In the genomic region with DNA sequence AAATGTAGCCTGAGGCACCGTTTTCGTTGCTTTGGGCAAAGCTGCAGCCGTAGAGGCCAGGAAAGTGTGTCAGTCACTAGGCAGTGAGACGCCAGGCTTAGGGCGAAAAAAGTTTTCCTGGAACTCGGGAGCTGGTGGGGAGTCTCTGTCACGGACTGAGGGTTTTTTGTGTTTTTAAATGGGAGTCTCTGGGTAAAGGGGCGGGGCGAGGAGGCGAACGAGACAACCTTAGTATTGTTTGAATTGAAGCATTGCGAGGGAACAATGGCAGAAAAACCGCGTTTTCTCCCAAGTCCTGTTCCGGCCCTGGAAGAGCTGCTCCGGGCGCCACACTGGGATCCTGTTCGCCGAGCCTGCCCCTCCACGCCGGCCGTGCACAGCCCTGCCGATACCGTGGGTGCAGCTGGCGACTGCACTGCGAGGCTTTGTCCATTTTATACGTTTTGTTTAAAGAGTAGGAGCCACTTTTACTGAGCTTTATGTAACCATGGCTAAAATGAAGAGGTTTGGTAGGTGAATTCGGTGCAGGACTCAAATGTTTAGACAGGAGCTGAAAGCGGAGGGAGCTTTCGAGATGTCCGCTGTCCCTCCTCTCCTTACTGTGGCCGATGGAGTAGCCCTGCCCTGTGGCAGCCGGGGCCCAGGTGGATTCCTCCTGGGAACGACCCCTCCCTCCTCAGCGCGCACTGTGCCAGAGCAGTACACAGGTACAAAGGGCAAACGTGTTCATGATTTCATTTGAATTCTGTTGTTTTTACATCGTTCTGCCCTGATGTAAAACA, we compare ENCODE assay signal across 8 cellular contexts. TPM values are rescaled to one million over a fixed set of nuclear protein-coding genes. Genes with fewer than 3 reads are reported as not detected.
DNase-seq lines count a peak whose midpoint lies in the region; ATAC-seq, FAIRE-seq and TF ChIP-seq lines count a peak whose summit lies in the region.

No MANE protein-coding gene starts in this region.

- no peak for ATAC-seq in HG03457 (IDR thresholded peaks at IDR 0.05; ENCODE audit: unreplicated experiment)
- ATAC-seq in naive thymus-derived CD4-positive, alpha-beta T cell = no peak
- ATAC-seq in HG03175 (IDR thresholded peaks at IDR 0.05; ENCODE audit: unreplicated experiment) = no peak

- peaks cover 53% of the 10 kb centered on the region for H3K36me3 Mint-ChIP-seq in astrocyte (ENCODE audit: low read depth, unreplicated experiment)
- no peaks in the 10 kb centered on the region for H3K36me3 Mint-ChIP-seq in naive thymus-derived CD4-positive, alpha-beta T cell

- DNase-seq in HT-29 (ENCODE audit: low spot score) (peak; percentile 57), astrocyte (ENCODE audit: low read depth) (peak; percentile 59), NCI-H2029 treated with DMSO at 0.1 percent for 48 hours (lab: John Stamatoyannopoulos, UW) (no peak)
- DNase-seq in naive thymus-derived CD4-positive, alpha-beta T cell = no peak

- POLR2A ChIA-PET in naive thymus-derived CD4-positive, alpha-beta T cell (lab: Charles Lee) = no interaction called here

- H3K9me3 ChIP-seq in astrocyte (ENCODE audit: insufficient read depth, low read depth, low read length) (no peaks in the 10 kb centered on the region), iPS-18a (ENCODE audit: control insufficient read depth, low read depth, low read length) (no peaks in the 10 kb centered on the region)
- H3K9me3 ChIP-seq in naive thymus-derived CD4-positive, alpha-beta T cell (ENCODE audit: control insufficient read depth in 2 of 3, low read length in 3 of 3) = no peaks in the 10 kb centered on the region

- peaks cover 58% of the 10 kb centered on the region for H4K20me1 ChIP-seq in astrocyte (ENCODE audit: insufficient read depth, low read length)

- peak overlapping the region; percentile 99 for H3K4me3 Mint-ChIP-seq in astrocyte (ENCODE audit: unreplicated experiment)
- H3K4me3 Mint-ChIP-seq in naive thymus-derived CD4-positive, alpha-beta T cell = peak overlapping the region in 2 of 10 donors; percentile 27 to 49

- H3K27me3 Mint-ChIP-seq in astrocyte (ENCODE audit: low read depth, unreplicated experiment) = no peaks in the 10 kb centered on the region
- H3K27me3 Mint-ChIP-seq in naive thymus-derived CD4-positive, alpha-beta T cell = peaks cover 61 to 80% (median 73%) of the 10 kb centered on the region in 5 donors

- H3K36me3 ChIP-seq in astrocyte (ENCODE audit: insufficient read depth, low read length) (peaks cover 17% of the 10 kb centered on the region), iPS-18a (ENCODE audit: control insufficient read depth, low read depth, low read length) (peaks cover 10% of the 10 kb centered on the region)
- no peaks in the 10 kb centered on the region for H3K36me3 ChIP-seq in naive thymus-derived CD4-positive, alpha-beta T cell (ENCODE audit: control insufficient read depth in 2 of 3, insufficient read depth in 3 of 3, low read length in 3 of 3)

- H3K27ac Mint-ChIP-seq in astrocyte (ENCODE audit: unreplicated experiment) = peak overlapping the region; percentile 98
- no peak overlapping the region for H3K27ac Mint-ChIP-seq in naive thymus-derived CD4-positive, alpha-beta T cell

- H2AFZ ChIP-seq in astrocyte (ENCODE audit: low read depth, low read length) = peak overlapping the region; percentile 2

- peak overlapping the region; percentile 98 for H3K4me2 ChIP-seq in astrocyte (ENCODE audit: low read length)

- H3K4me3 ChIP-seq in astrocyte (ENCODE audit: insufficient read depth, low read depth, low read length) = peak overlapping the region; percentile 95
- H3K4me3 ChIP-seq in iPS-18a (ENCODE audit: low read length) = peak overlapping the region; percentile 85
- H3K4me3 ChIP-seq in skin epidermis = peak overlapping the region; percentile 44 to 72 (median 57)
- no peak overlapping the region for H3K4me3 ChIP-seq in naive thymus-derived CD4-positive, alpha-beta T cell (ENCODE audit: low read length)

- H3K9ac ChIP-seq in astrocyte (ENCODE audit: low read length) = peak overlapping the region; percentile 97
- peak overlapping the region; percentile 78 for H3K9ac ChIP-seq in iPS-18a (ENCODE audit: low read length)

- peaks cover 97% of the 10 kb centered on the region for H3K79me2 ChIP-seq in astrocyte (ENCODE audit: insufficient read depth, low read length)

- intact Hi-C loops in naive thymus-derived CD4-positive, alpha-beta T cell (cut with micrococcal nuclease) = no loop called here

- no peaks in the 10 kb centered on the region for H3K27me3 ChIP-seq in astrocyte (ENCODE audit: insufficient read depth, low read length)
- peaks cover 35% of the 10 kb centered on the region for H3K27me3 ChIP-seq in iPS-18a (ENCODE audit: control insufficient read depth, insufficient read depth, low read length)
- H3K27me3 ChIP-seq in naive thymus-derived CD4-positive, alpha-beta T cell (ENCODE audit: control insufficient read depth in 2 of 2, insufficient read depth in 2 of 2, low read length in 2 of 2) = no peaks in the 10 kb centered on the region

- H3K4me1 ChIP-seq in astrocyte (ENCODE audit: insufficient read depth, low read length) = peaks cover 63% of the 10 kb centered on the region
- H3K4me1 ChIP-seq in iPS-18a (ENCODE audit: control insufficient read depth, low read depth, low read length) = peaks cover 16% of the 10 kb centered on the region
- H3K4me1 ChIP-seq in naive thymus-derived CD4-positive, alpha-beta T cell (ENCODE audit: control insufficient read depth in 2 of 2, insufficient read depth in 2 of 2, low read length in 2 of 2) = no peaks in the 10 kb centered on the region

- peaks cover 46% of the 10 kb centered on the region for H3K4me1 Mint-ChIP-seq in astrocyte (ENCODE audit: low read depth, unreplicated experiment)
- peaks cover 3 to 15% (median 11%) of the 10 kb centered on the region in 7 donors for H3K4me1 Mint-ChIP-seq in naive thymus-derived CD4-positive, alpha-beta T cell

- H3K9me3 Mint-ChIP-seq in astrocyte (ENCODE audit: unreplicated experiment) = no peaks in the 10 kb centered on the region
- peaks cover 0 to 2% (median 0%) of the 10 kb centered on the region in 11 donors for H3K9me3 Mint-ChIP-seq in naive thymus-derived CD4-positive, alpha-beta T cell

- no peak for FAIRE-seq in astrocyte (lab: Jason Lieb, UNC)

- no peak for TF ChIP-seq CTCF in astrocyte (IDR thresholded peaks at IDR 0.05; ENCODE audit: insufficient read depth, low read depth, low read length)

- CTCF ChIA-PET in naive thymus-derived CD4-positive, alpha-beta T cell (lab: Charles Lee) = no interaction called here

- peak overlapping the region; percentile 87 for H3K27ac ChIP-seq in astrocyte (ENCODE audit: low read depth, low read length)
- no peak overlapping the region for H3K27ac ChIP-seq in iPS-18a (ENCODE audit: low read length)
- H3K27ac ChIP-seq in skin epidermis = peak overlapping the region in 18 of 21 experiments; percentile 63 to 92 (median 84)
- H3K27ac ChIP-seq in naive thymus-derived CD4-positive, alpha-beta T cell (ENCODE audit: low read depth, low read length) = no peak overlapping the region

RNA-seq across cellular contexts. Expression of gene COL4A2, which starts 1.5 kb away (rescaled TPM):
- 38.4 and 44.2 TPM in 2 replicates for total RNA-seq in HT-29 (2014; rRNA removed; shearing (Covaris generic))
- total RNA-seq in astrocyte = 1,414 and 1,647 TPM in 2 replicates
- under 1 TPM in 1 of 5 experiments, not detected in 4; 0.05 TPM for total RNA-seq in naive thymus-derived CD4-positive, alpha-beta T cell
- not detected for polyA plus RNA-seq in naive thymus-derived CD4-positive, alpha-beta T cell

RNA-seq across cellular contexts. Expression of gene COL4A1, which starts 1.6 kb away (rescaled TPM):
- 0.10 and 0.29 TPM in 2 replicates for total RNA-seq in HT-29 (2014; rRNA removed; shearing (Covaris generic))
- total RNA-seq in astrocyte = 2,489 and 3,103 TPM in 2 replicates
- under 1 TPM in 1 of 5 experiments, not detected in 4; 0.24 TPM for total RNA-seq in naive thymus-derived CD4-positive, alpha-beta T cell
- polyA plus RNA-seq in naive thymus-derived CD4-positive, alpha-beta T cell = not detected

Comparison
In these comparisons a context has a peak if more than half of its experiments do, and no peak if none do; other contexts are left out.
1. DNase-seq: peak in HT-29 (single experiment) and astrocyte (single experiment); none in NCI-H2029 treated with DMSO at 0.1 percent for 48 hours (single experiment) and naive thymus-derived CD4-positive, alpha-beta T cell (0 of 9).
2. H3K27ac ChIP-seq: peak in astrocyte (single experiment) and skin epidermis (18 of 21); none in iPS-18a (single experiment) and naive thymus-derived CD4-positive, alpha-beta T cell (single experiment).
3. RNA of gene COL4A2, which starts 1.5 kb away (total RNA-seq): 1,414 to 1,647 TPM in astrocyte; 38.4 to 44.2 TPM in HT-29 and 0.05 TPM in naive thymus-derived CD4-positive, alpha-beta T cell; every median in the first group is over 10 times any median in the second.
4. RNA of gene COL4A1, which starts 1.6 kb away (total RNA-seq): 2,489 to 3,103 TPM in astrocyte; 0.10 to 0.29 TPM in HT-29 and 0.24 TPM in naive thymus-derived CD4-positive, alpha-beta T cell; every median in the first group is over 1,000 times any median in the second.